ENCODE assay signal across 8 cellular contexts in the genomic region with DNA sequence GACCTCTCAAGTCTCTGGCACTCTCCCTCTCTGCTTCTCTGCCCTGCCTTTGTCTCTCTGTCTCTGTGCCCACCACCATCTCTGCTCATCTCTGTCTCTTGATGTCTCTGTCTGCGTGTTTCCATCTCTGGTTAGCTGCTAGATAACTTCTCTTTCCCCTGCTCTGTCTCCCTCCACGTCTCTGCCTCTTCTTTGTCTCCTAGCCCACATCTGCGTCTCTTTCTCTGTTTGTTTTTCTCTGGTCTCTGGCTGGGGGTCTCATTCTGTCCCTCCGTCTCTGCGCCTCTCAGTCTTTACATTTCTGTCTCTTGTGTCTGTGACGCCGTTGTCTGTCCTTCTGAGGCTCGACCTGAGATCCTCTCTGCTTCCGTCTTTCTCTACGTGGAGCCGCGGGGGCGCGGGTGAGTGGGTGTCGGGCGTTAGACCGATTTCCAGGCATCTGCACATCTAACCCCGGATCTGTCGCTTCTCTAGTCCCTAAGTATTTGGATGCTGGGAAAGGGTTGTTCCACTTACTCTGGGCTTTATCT. TPM values are rescaled to one million over a fixed set of nuclear protein-coding genes. Genes with fewer than 3 reads are reported as not detected.
A peak's percentile ranks its signal among the peaks of the same experiment; 100 is the strongest.
DNase-seq lines count a peak whose midpoint lies in the region; ATAC-seq and TF ChIP-seq lines count a peak whose summit lies in the region.

No MANE protein-coding gene starts in this region.

- peaks cover 30% of the 10 kb centered on the region for H3K4me1 Mint-ChIP-seq in CD8-positive, alpha-beta T cell (ENCODE audit: low read depth)

- intact Hi-C loops in CD8-positive, alpha-beta T cell (cut with DNase I, micrococcal nuclease) = loop anchor here in 1 of 2 experiments (1.0 kb wide), 1 partner anchor 13 kb away; no protein-coding TSS in a partner anchor

- DNase-seq in CD8-positive, alpha-beta T cell = peak in 5 of 7 experiments; percentile 20 to 58 (median 41)
- DNase-seq in activated naive CD4-positive, alpha-beta T cell treated with anti-CD3 and anti-CD28 coated beads, Interleukin-2, amount 50 U/mL, for 16 hours = peak; percentile 45
- DNase-seq in kidney epithelial cell (ENCODE audit: low read depth) = no peak
- DNase-seq in substantia nigra (lab: John Stamatoyannopoulos, UW) = peak in 6 of 49 donors; percentile 1 to 60 (median 20)
- no peak for DNase-seq in NCI-H526 (lab: John Stamatoyannopoulos, UW)

- peak overlapping the region; percentile 21 for H3K9ac ChIP-seq in HUES6 (ENCODE audit: low read length)

- H3K9me3 ChIP-seq in CD8-positive, alpha-beta T cell (ENCODE audit: low read length) = no peaks in the 10 kb centered on the region
- no peaks in the 10 kb centered on the region for H3K9me3 ChIP-seq in HUES6 (ENCODE audit: control insufficient read depth, insufficient read depth, low read depth, low read length)

- peak; percentile 25 for ATAC-seq in CD8-positive, alpha-beta T cell
- ATAC-seq in HG02759 (IDR thresholded peaks at IDR 0.05; ENCODE audit: unreplicated experiment) = no peak
- ATAC-seq in GM19035 (IDR thresholded peaks at IDR 0.05; ENCODE audit: unreplicated experiment) = no peak

- peak overlapping the region; percentile 90 for H3K4me3 ChIP-seq in CD8-positive, alpha-beta T cell (ENCODE audit: low read depth, low read length)
- peak overlapping the region; percentile 67 for H3K4me3 ChIP-seq in HUES6 (ENCODE audit: low read depth, low read length)
- H3K4me3 ChIP-seq in kidney epithelial cell (ENCODE audit: low read depth, low read length) = peak overlapping the region; percentile 18

- no peaks in the 10 kb centered on the region for H3K9me3 Mint-ChIP-seq in CD8-positive, alpha-beta T cell

- peak overlapping the region; percentile 87 for H3K4me3 Mint-ChIP-seq in CD8-positive, alpha-beta T cell

- H3K36me3 ChIP-seq in CD8-positive, alpha-beta T cell (ENCODE audit: insufficient read depth, low read length) = no peaks in the 10 kb centered on the region
- H3K36me3 ChIP-seq in HUES6 (ENCODE audit: control insufficient read depth, insufficient read depth, low read length) (no peaks in the 10 kb centered on the region), kidney epithelial cell (ENCODE audit: control insufficient read depth, insufficient read depth, low read length) (no peaks in the 10 kb centered on the region)

- H3K27me3 ChIP-seq in CD8-positive, alpha-beta T cell (ENCODE audit: insufficient read depth, low read length) = no peaks in the 10 kb centered on the region
- H3K27me3 ChIP-seq in HUES6 (ENCODE audit: control insufficient read depth, insufficient read depth, low read length) = peaks cover 32% of the 10 kb centered on the region
- peaks cover 20% of the 10 kb centered on the region for H3K27me3 ChIP-seq in kidney epithelial cell (ENCODE audit: control insufficient read depth, insufficient read depth, low read length)

- H3K27me3 Mint-ChIP-seq in CD8-positive, alpha-beta T cell (ENCODE audit: low read depth) = peaks cover 4% of the 10 kb centered on the region

- CTCF ChIA-PET in CD8-positive, alpha-beta T cell (lab: Charles Lee) = interaction anchor here (1.1 to 3.0 kb wide), 5 partner anchors 10 to 58 kb away, joined by 3 to 20 read pairs (median 4); partner anchors contain the start of genes QPCTL and SNRPD2

- TF ChIP-seq CTCF in CD8-positive, alpha-beta T cell (IDR thresholded peaks at IDR 0.05) = no peak
- TF ChIP-seq CTCF in kidney epithelial cell (IDR thresholded peaks at IDR 0.05; ENCODE audit: insufficient read depth, low read length, poor library complexity, severe bottlenecking) = no peak

- H3K27ac ChIP-seq in CD8-positive, alpha-beta T cell (ENCODE audit: low read depth, low read length) = peak overlapping the region; percentile 45
- H3K27ac ChIP-seq in HUES6 (ENCODE audit: low read depth, low read length) (no peak overlapping the region), substantia nigra (ENCODE audit: low read depth, low read length, poor library complexity, severe bottlenecking) (peak overlapping the region; percentile 27)

- POLR2A ChIA-PET in CD8-positive, alpha-beta T cell (lab: Charles Lee) = interaction anchor here (0.9 to 2.9 kb wide), 4 partner anchors 9 to 27 kb away, joined by 3 to 15 read pairs (median 5); partner anchors contain the start of genes QPCTL and SNRPD2

- H3K36me3 Mint-ChIP-seq in CD8-positive, alpha-beta T cell = no peaks in the 10 kb centered on the region

- peaks cover 32% of the 10 kb centered on the region for H3K4me1 ChIP-seq in CD8-positive, alpha-beta T cell (ENCODE audit: insufficient read depth, low read length)
- peaks cover 13% of the 10 kb centered on the region for H3K4me1 ChIP-seq in HUES6 (ENCODE audit: control insufficient read depth, insufficient read depth, low read length)

- H3K27ac Mint-ChIP-seq in CD8-positive, alpha-beta T cell = peak overlapping the region; percentile 79

RNA-seq across cellular contexts. Expression of gene GIPR, which starts 0.4 kb away (rescaled TPM):
- 10 to 100 TPM in 1 of 2 experiments, 1 to 10 TPM in 1; 9.4 to 10.7 TPM for total RNA-seq in CD8-positive, alpha-beta T cell
- total RNA-seq in kidney epithelial cell = 0.46 TPM in 1 of 2 replicates, not detected in the other

RNA-seq across cellular contexts. Expression of gene SNRPD2, which starts 23.3 kb away (rescaled TPM):
- 100 to 1,000 TPM; 301 to 313 TPM for total RNA-seq in CD8-positive, alpha-beta T cell
- total RNA-seq in kidney epithelial cell = 177 and 219 TPM in 2 replicates

RNA-seq across cellular contexts. Expression of gene QPCTL, which starts 24.1 kb away (rescaled TPM):
- total RNA-seq in CD8-positive, alpha-beta T cell = 1 to 10 TPM; 7.0 to 7.5 TPM
- 15.6 and 26.2 TPM in 2 replicates for total RNA-seq in kidney epithelial cell

RNA-seq across cellular contexts. Expression of gene EML2, which starts 29.2 kb away (rescaled TPM):
- total RNA-seq in CD8-positive, alpha-beta T cell = 10 to 100 TPM; 24.0 to 26.5 TPM
- 30.7 and 33.6 TPM in 2 replicates for total RNA-seq in kidney epithelial cell

Comparison
In these comparisons a context has a peak if more than half of its experiments do, and no peak if none do; other contexts are left out.
1. DNase-seq: peak in CD8-positive, alpha-beta T cell (5 of 7) and activated naive CD4-positive, alpha-beta T cell treated with anti-CD3 and anti-CD28 coated beads, Interleukin-2, amount 50 U/mL, for 16 hours (single experiment); none in kidney epithelial cell (single experiment) and NCI-H526 (0 of 2).
2. H3K4me3 ChIP-seq: peak in every context shown above with its lines; median percentile 90 in CD8-positive, alpha-beta T cell; 67 in HUES6; 18 in kidney epithelial cell.